Comparison of ENCODE assay signal across 32 cellular contexts in the genomic region with DNA sequence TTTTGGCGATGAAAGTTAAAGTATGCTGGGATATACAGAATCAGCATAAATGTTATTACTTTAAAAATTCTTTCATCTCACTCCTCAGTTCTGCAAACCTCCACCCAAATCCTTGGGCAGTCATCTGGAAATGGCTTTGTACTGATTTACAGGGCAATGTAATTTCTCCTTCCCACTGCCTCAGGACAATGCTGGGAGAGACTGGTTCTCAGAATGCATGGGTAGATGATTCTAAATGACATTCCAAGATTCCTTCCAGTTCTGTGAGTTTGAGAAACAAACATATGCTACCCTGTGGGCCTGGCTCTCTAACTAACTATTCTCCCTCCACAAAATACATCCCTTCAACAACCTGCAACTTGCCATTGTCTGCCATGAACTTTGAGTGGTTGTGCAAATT. TPM values are rescaled to one million over a fixed set of nuclear protein-coding genes. Genes with fewer than 3 reads are reported as not detected.
A peak's percentile ranks its signal among the peaks of the same experiment; 100 is the strongest.
DNase-seq lines count a peak whose midpoint lies in the region; ATAC-seq, FAIRE-seq and TF ChIP-seq lines count a peak whose summit lies in the region.
"Had no signal": no experiment of that assay in that cellular context is flagged by ENCODE, and none has a peak within 500 bp of the region (broad histone marks: within the 10 kb centered on the region; RNA-seq: fewer than 3 reads in every experiment).

No MANE protein-coding gene starts in this region.

- H3K9me1 ChIP-seq in keratinocyte (ENCODE audit: control insufficient read depth, extremely low read depth, insufficient read depth, low read length), result no peaks in the 10 kb centered on the region

- no peaks in the 10 kb centered on the region for H4K20me1 ChIP-seq in keratinocyte (ENCODE audit: control insufficient read depth, extremely low read depth, insufficient read depth, low read length)

- peak; percentile 20 for FAIRE-seq in keratinocyte (lab: Jason Lieb, UNC)
- FAIRE-seq: A549, GM12878, HepG2, K562 had no signal

- dilution Hi-C loops in keratinocyte (cut with MboI; ENCODE audit: extremely low pct_ligation_motif_present, low sequenced_read_pairs), result no loop called here

- H3K4me2 ChIP-seq in keratinocyte (ENCODE audit: control insufficient read depth, extremely low read depth, insufficient read depth, low read depth, low read length), result no peak overlapping the region
- H3K4me2 ChIP-seq: A549 had no signal

- no peak overlapping the region for H2AFZ ChIP-seq in keratinocyte (ENCODE audit: control insufficient read depth, low read length)

- no peaks in the 10 kb centered on the region for H3K27me3 ChIP-seq in keratinocyte (ENCODE audit: control insufficient read depth, extremely low read depth, insufficient read depth, low read length)

- no peaks in the 10 kb centered on the region for H3K27me3 Mint-ChIP-seq in mesothelial cell of epicardium (ENCODE audit: low read depth)

- H3K4me3 ChIP-seq in keratinocyte (ENCODE audit: control insufficient read depth in 2 of 3, extremely low read depth in 1 of 3, insufficient read depth in 2 of 3, low read depth in 1 of 3, low read length in 3 of 3), result no peak overlapping the region
- H3K4me3 ChIP-seq: A549, GM12878, HAP-1, K562 had no signal

- peaks cover 32% of the 10 kb centered on the region for H3K4me1 ChIP-seq in keratinocyte (ENCODE audit: control insufficient read depth, extremely low read depth, insufficient read depth, low read length)
- H3K4me1 ChIP-seq: A549, Caco-2, HAP-1 had no signal

- peak; percentile 28 for DNase-seq in astrocyte of the hippocampus (ENCODE audit: low read depth, low spot score)
- DNase-seq in keratinocyte (ENCODE audit: low read depth, low spot score), result no peak
- no peak for DNase-seq in mesothelial cell of epicardium (ENCODE audit: low spot score in 2 of 2, unreplicated experiment in 2 of 2)
- DNase-seq in central memory CD4-positive, alpha-beta T cell, result no peak
- no peak for DNase-seq in germinal center (ENCODE audit: low spot score)
- DNase-seq in NCI-H510A (lab: John Stamatoyannopoulos, UW), result no peak
- DNase-seq: Caco-2; CD8-positive, alpha-beta T cell; DMS 273 treated with DMSO at 0.1 percent for 48 hours; DMS79; EL; GDM1; GOT3; HFFc6; Kasumi-1; MV-4-11; NCI-H1105; NCI-H1436 treated with DMSO at 0.1 percent for 48 hours; NCI-H1930; NCI-H2107; NCI-H524 treated with DMSO at 0.1 percent for 48 hours; NCI-H82; NK-92 treated with Interleukin-12 subunit alpha and Interleukin-12 subunit beta, amount 100 ng/mL, for 24 hours; PC-3 had no signal

- peaks cover 41% of the 10 kb centered on the region for H3K4me1 Mint-ChIP-seq in mesothelial cell of epicardium
- H3K4me1 Mint-ChIP-seq: B cell had no signal

- no peaks in the 10 kb centered on the region for H3K9me3 ChIP-seq in keratinocyte (ENCODE audit: control insufficient read depth, low read depth, low read length)
- H3K9me3 ChIP-seq: A549, Caco-2, HAP-1 had no signal

- H3K36me3 ChIP-seq in keratinocyte (ENCODE audit: control insufficient read depth in 2 of 2, extremely low read depth in 1 of 2, insufficient read depth in 2 of 2, low read length in 2 of 2), result no peaks in the 10 kb centered on the region
- H3K36me3 ChIP-seq: HAP-1 had no signal

- no peaks in the 10 kb centered on the region for H3K79me2 ChIP-seq in keratinocyte (ENCODE audit: control insufficient read depth, insufficient read depth, low read length)

- no peaks in the 10 kb centered on the region for H3K9me3 Mint-ChIP-seq in mesothelial cell of epicardium
- H3K9me3 Mint-ChIP-seq: CD8-positive, alpha-beta T cell; HFFc6 had no signal

- peak overlapping the region; percentile 0 for H3K27ac Mint-ChIP-seq in mesothelial cell of epicardium
- H3K27ac Mint-ChIP-seq: B cell; CD8-positive, alpha-beta T cell; HFFc6 had no signal

- H3K27ac ChIP-seq in keratinocyte (ENCODE audit: control insufficient read depth, insufficient read depth, low read length), result no peak overlapping the region
- H3K27ac ChIP-seq: A549, C4-2B had no signal

- TF ChIP-seq CTCF in keratinocyte (optimal IDR thresholded peaks at IDR 0.05 in 1 of 3, IDR thresholded peaks at IDR 0.05 in 1 of 3, conservative IDR thresholded peaks at IDR 0.05 in 1 of 3; ENCODE audit: extremely low read depth in 1 of 3, insufficient read depth in 2 of 3, low read length in 3 of 3), result no peak
- TF ChIP-seq CTCF in mesothelial cell of epicardium (IDR thresholded peaks at IDR 0.05; ENCODE audit: unreplicated experiment), result no peak

- no peak for ATAC-seq in GM18870 (IDR thresholded peaks at IDR 0.05; ENCODE audit: unreplicated experiment)
- ATAC-seq: A549; CD8-positive, alpha-beta T cell; GM12878; HepG2; K562; PC-3 had no signal

- no peaks in the 10 kb centered on the region for H3K36me3 Mint-ChIP-seq in mesothelial cell of epicardium
- H3K36me3 Mint-ChIP-seq: CD8-positive, alpha-beta T cell had no signal

- H3K9ac ChIP-seq in keratinocyte (ENCODE audit: control insufficient read depth, extremely low read depth, insufficient read depth, low read length), result no peak overlapping the region

- no peak overlapping the region for H3K4me3 Mint-ChIP-seq in mesothelial cell of epicardium
- H3K4me3 Mint-ChIP-seq: B cell; CD8-positive, alpha-beta T cell; HFFc6 had no signal

RNA-seq across cellular contexts. Expression of gene PSAT1, which starts 7.5 kb away (rescaled TPM):
- polyA plus RNA-seq in keratinocyte, result 30.2 to 88.9 TPM (median 62.7 TPM) in 3 replicates
- polyA plus RNA-seq in keratinocyte (2011; ENCODE audit: low read depth), result 130 TPM
- polyA plus RNA-seq in keratinocyte (2011; cell fraction: cytosol; rRNA removed), result 42.2 and 75.0 TPM in 2 replicates
- 34.6 and 49.3 TPM in 2 replicates for polyA plus RNA-seq in keratinocyte (2011; cell fraction: nucleus; rRNA removed)
- polyA plus RNA-seq in keratinocyte (2012; ENCODE audit: low replicate concordance), result 52.0 and 154 TPM in 2 replicates
- 23.5 to 52.3 TPM (median 27.4 TPM) in 3 replicates for polyA minus RNA-seq in keratinocyte
- polyA minus RNA-seq in keratinocyte (2011; cell fraction: cytosol; rRNA and poly(A)+ RNA removed), result 34.9 TPM
- 18.7 and 27.7 TPM in 2 replicates for polyA minus RNA-seq in keratinocyte (2011; cell fraction: nucleus; rRNA and poly(A)+ RNA removed)
- 29.9 to 32.5 TPM (median 30.7 TPM) in 3 replicates for total RNA-seq in mesothelial cell of epicardium

RNA-seq across cellular contexts. Expression of gene CEP78, which starts 53.6 kb away (rescaled TPM):
- 5.1 to 13.2 TPM (median 10.1 TPM) in 3 replicates for polyA plus RNA-seq in keratinocyte
- polyA plus RNA-seq in keratinocyte (2011; ENCODE audit: low read depth), result 6.3 TPM
- polyA plus RNA-seq in keratinocyte (2011; cell fraction: cytosol; rRNA removed), result 5.5 and 9.9 TPM in 2 replicates
- 8.0 and 9.8 TPM in 2 replicates for polyA plus RNA-seq in keratinocyte (2011; cell fraction: nucleus; rRNA removed)
- polyA plus RNA-seq in keratinocyte (2012; ENCODE audit: low replicate concordance), result 2.3 and 10.3 TPM in 2 replicates
- polyA minus RNA-seq in keratinocyte, result 2.4 to 13.2 TPM (median 5.1 TPM) in 3 replicates
- polyA minus RNA-seq in keratinocyte (2011; cell fraction: cytosol; rRNA and poly(A)+ RNA removed), result 6.3 TPM
- 4.9 and 9.7 TPM in 2 replicates for polyA minus RNA-seq in keratinocyte (2011; cell fraction: nucleus; rRNA and poly(A)+ RNA removed)
- 39.3 to 40.9 TPM (median 39.7 TPM) in 3 replicates for total RNA-seq in mesothelial cell of epicardium
